Comparison of ENCODE assay signal across 17 cellular contexts in the genomic region with DNA sequence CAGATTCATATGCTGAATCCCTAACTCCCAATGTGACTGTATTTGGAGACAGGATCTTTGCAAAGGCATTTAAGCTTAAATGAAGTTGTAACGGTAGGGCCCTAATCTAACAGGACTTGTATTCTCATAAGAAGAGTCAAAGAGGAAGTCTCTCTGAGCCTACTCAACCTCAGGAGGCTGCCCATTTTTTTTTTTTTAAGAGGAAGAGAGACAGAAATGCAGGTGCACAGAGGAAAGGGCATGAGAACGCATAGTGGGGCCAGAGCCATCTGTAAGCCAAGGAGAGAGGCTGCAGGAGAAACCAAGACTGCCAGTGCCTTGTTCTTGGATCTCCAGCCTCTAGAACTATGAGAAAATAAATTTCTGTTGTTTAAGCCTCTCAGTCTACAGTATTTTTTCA. TPM values are rescaled to one million over a fixed set of nuclear protein-coding genes. Genes with fewer than 3 reads are reported as not detected.
"Had no signal": no experiment of that assay in that cellular context is flagged by ENCODE, and none has a peak within 500 bp of the region (broad histone marks: within the 10 kb centered on the region; RNA-seq: fewer than 3 reads in every experiment).

No MANE protein-coding gene starts in this region.

- ATAC-seq: activated T-helper 17 cell treated with anti-CD3 and anti-CD28 coated beads, Interleukin-2, amount 50 U/mL, for 72 hours; left colon; lower lobe of right lung; right lobe of liver; upper lobe of right lung had no signal

- H2AFZ ChIP-seq: parathyroid adenoma had no signal

- H3K4me1 Mint-ChIP-seq: activated T-helper 17 cell treated with anti-CD3 and anti-CD28 coated beads, Interleukin-2, amount 50 U/mL, for 72 hours; nephron had no signal

- H3K36me3 Mint-ChIP-seq: activated naive CD8-positive, alpha-beta T cell treated with anti-CD3 and anti-CD28 coated beads, Interleukin-2, amount 10 ng/mL, durations not matched to agents 7 days and 5 days had no signal

- DNase-seq: activated CD4-positive, alpha-beta T cell treated with anti-CD3 and anti-CD28 coated beads for 1 hour; activated naive CD4-positive, alpha-beta T cell; activated naive CD8-positive, alpha-beta T cell treated with anti-CD3 and anti-CD28 coated beads, Interleukin-2, amount 10 ng/mL, durations not matched to agents 7 days and 5 days; amygdala; foreskin fibroblast; hippocampal formation; left colon; lower lobe of right lung; right lobe of liver; stimulated activated CD4-positive, alpha-beta T cell treated with anti-CD3 and anti-CD28 coated beads, Interleukin-4, amount 100 ng/mL, for 1 hour; upper lobe of right lung had no signal

- H3K4me1 ChIP-seq: lower lobe of right lung, parathyroid adenoma, right lobe of liver, upper lobe of right lung had no signal

- H3K27ac Mint-ChIP-seq: activated naive CD8-positive, alpha-beta T cell treated with anti-CD3 and anti-CD28 coated beads, Interleukin-2, amount 10 ng/mL, durations not matched to agents 7 days and 5 days; activated T-helper 17 cell treated with anti-CD3 and anti-CD28 coated beads, Interleukin-2, amount 50 U/mL, for 72 hours; nephron had no signal

- H3K9me3 Mint-ChIP-seq: activated naive CD8-positive, alpha-beta T cell treated with anti-CD3 and anti-CD28 coated beads, Interleukin-2, amount 10 ng/mL, durations not matched to agents 7 days and 5 days; activated T-helper 17 cell treated with anti-CD3 and anti-CD28 coated beads, Interleukin-2, amount 50 U/mL, for 72 hours had no signal

- H3K27me3 ChIP-seq: right lobe of liver, upper lobe of right lung had no signal

- H3K4me3 ChIP-seq: lower lobe of right lung, right lobe of liver, smooth muscle cell, thoracic aorta, upper lobe of right lung had no signal

- H3K79me2 ChIP-seq: parathyroid adenoma had no signal

- H3K9me3 ChIP-seq: lower lobe of right lung, right lobe of liver, thoracic aorta, upper lobe of right lung had no signal

- H3K4me3 Mint-ChIP-seq: activated naive CD8-positive, alpha-beta T cell treated with anti-CD3 and anti-CD28 coated beads, Interleukin-2, amount 10 ng/mL, durations not matched to agents 7 days and 5 days; activated T-helper 17 cell treated with anti-CD3 and anti-CD28 coated beads, Interleukin-2, amount 50 U/mL, for 72 hours; nephron had no signal

- H3K4me2 ChIP-seq: smooth muscle cell had no signal

- H3K36me3 ChIP-seq: lower lobe of right lung, right lobe of liver, thoracic aorta, upper lobe of right lung had no signal

- H3K27ac ChIP-seq: lower lobe of right lung, parathyroid adenoma, right lobe of liver, thoracic aorta, upper lobe of right lung, VCaP had no signal

RNA-seq across cellular contexts. Expression of gene ZNF860, which starts 28.4 kb away (rescaled TPM):
- total RNA-seq: activated naive CD8-positive, alpha-beta T cell treated with anti-CD3 and anti-CD28 coated beads, Interleukin-2, amount 10 ng/mL, durations not matched to agents 7 days and 5 days had no signal
